ENCODE assay signal across 1 cellular context in genomic region chr5:38164776-38165399, GRCh38.
TF ChIP-seq lines count a peak whose summit lies in the region.

No MANE protein-coding gene starts in this region.

TF ChIP-seq in HepG2, 621 proteins besides CTCF, POLR2A, EP300 and RAD21 (continued from another document and continues in another):
- peak; percentile 67 for TF ChIP-seq RERE (CRISPR knock-in tag; IDR thresholded peaks at IDR 0.05; ENCODE audit: low read depth)
- peak; percentile 84 for TF ChIP-seq KAT8 (CRISPR knock-in tag; IDR thresholded peaks at IDR 0.05)
- peak; percentile 71 for TF ChIP-seq PAXIP1 (CRISPR knock-in tag; conservative IDR thresholded peaks at IDR 0.05)
- no peak for TF ChIP-seq BRF2 (CRISPR knock-in tag; IDR thresholded peaks at IDR 0.05)
- 0 out of 2 replicates have a peak, but pooled peaks have one; percentile 20 for TF ChIP-seq TFAP4 (IDR thresholded peaks at IDR 0.05; ENCODE audit: borderline replicate concordance, low read depth)
- no peak for TF ChIP-seq THAP9 (CRISPR knock-in tag; IDR thresholded peaks at IDR 0.05; ENCODE audit: borderline replicate concordance)
- no peak for TF ChIP-seq ZNF276 (CRISPR knock-in tag; IDR thresholded peaks at IDR 0.05; ENCODE audit: low read depth)
- peak; percentile 75; the same call in 1 of the 2 replicates for TF ChIP-seq CEBPB (IDR thresholded peaks at IDR 0.05; ENCODE audit: borderline replicate concordance, low read depth, low read length)
- no peak for TF ChIP-seq ELF4 (CRISPR knock-in tag; IDR thresholded peaks at IDR 0.05; ENCODE audit: borderline replicate concordance)
- TF ChIP-seq ZNF768 (CRISPR knock-in tag; IDR thresholded peaks at IDR 0.05) = no peak
- TF ChIP-seq ZNF446 (CRISPR knock-in tag; IDR thresholded peaks at IDR 0.05) = no peak
- TF ChIP-seq NCOR1 (IDR thresholded peaks at IDR 0.05; ENCODE audit: borderline replicate concordance, low read length) = peak; percentile 55; the same call in 1 of the 2 replicates
- TF ChIP-seq E2F1 (CRISPR knock-in tag; IDR thresholded peaks at IDR 0.05) = no peak
- TF ChIP-seq ZNF180 (CRISPR knock-in tag; IDR thresholded peaks at IDR 0.05; ENCODE audit: borderline replicate concordance, low read depth) = no peak
- no peak for TF ChIP-seq GFI1 (CRISPR knock-in tag; IDR thresholded peaks at IDR 0.05; ENCODE audit: borderline replicate concordance)
- no peak for TF ChIP-seq ZNF607 (CRISPR knock-in tag; IDR thresholded peaks at IDR 0.05; ENCODE audit: borderline replicate concordance)
- TF ChIP-seq ZBTB25 (CRISPR knock-in tag; IDR thresholded peaks at IDR 0.05) = peak; percentile 58; the same call in 1 of the 2 replicates
- no peak for TF ChIP-seq ZNF441 (CRISPR knock-in tag; IDR thresholded peaks at IDR 0.05; ENCODE audit: borderline replicate concordance)
- TF ChIP-seq HMG20B (CRISPR knock-in tag; conservative IDR thresholded peaks at IDR 0.05) = peak; percentile 62; the same call in 1 of the 2 replicates
- no peak for TF ChIP-seq ZSCAN5A (CRISPR knock-in tag; IDR thresholded peaks at IDR 0.05; ENCODE audit: borderline replicate concordance)
- TF ChIP-seq SALL1 (CRISPR knock-in tag; IDR thresholded peaks at IDR 0.05) = peak; percentile 79; the same call in 1 of the 2 replicates
- TF ChIP-seq ZNF124 (CRISPR knock-in tag; IDR thresholded peaks at IDR 0.05) = no peak
- TF ChIP-seq ZNF44 (CRISPR knock-in tag; IDR thresholded peaks at IDR 0.05) = no peak
- no peak for TF ChIP-seq ARHGAP35 (CRISPR knock-in tag; IDR thresholded peaks at IDR 0.05; ENCODE audit: borderline replicate concordance)
- no peak for TF ChIP-seq MYC (CRISPR knock-in tag; IDR thresholded peaks at IDR 0.05; ENCODE audit: borderline replicate concordance)
- TF ChIP-seq NONO (IDR thresholded peaks at IDR 0.05) = no peak
- no peak; the same call in 1 of the 2 replicates for TF ChIP-seq NONO (CRISPR knock-in tag; conservative IDR thresholded peaks at IDR 0.05)
- no peak for TF ChIP-seq IKZF1 (IDR thresholded peaks at IDR 0.05)
- peak; percentile 62; the same call in 1 of the 2 replicates for TF ChIP-seq MEIS1 (CRISPR knock-in tag; IDR thresholded peaks at IDR 0.05; ENCODE audit: borderline replicate concordance)
- no peak for TF ChIP-seq NFKB2 (CRISPR knock-in tag; IDR thresholded peaks at IDR 0.05; ENCODE audit: borderline replicate concordance)
- no peak for TF ChIP-seq ZNF292 (CRISPR knock-in tag; IDR thresholded peaks at IDR 0.05; ENCODE audit: borderline replicate concordance, low read depth)
- no peak for TF ChIP-seq GRHL1 (CRISPR knock-in tag; conservative IDR thresholded peaks at IDR 0.05)
- no peak for TF ChIP-seq GATAD1 (CRISPR knock-in tag; IDR thresholded peaks at IDR 0.05)
- TF ChIP-seq ZNF3 (CRISPR knock-in tag; IDR thresholded peaks at IDR 0.05) = peak; percentile 84; the same call in 1 of the 2 replicates
- no peak for TF ChIP-seq ZNF232 (CRISPR knock-in tag; IDR thresholded peaks at IDR 0.05; ENCODE audit: borderline replicate concordance)
- 0 out of 2 replicates have a peak, but pooled peaks have one; percentile 13 for TF ChIP-seq FOXP1 (IDR thresholded peaks at IDR 0.05)
- TF ChIP-seq FOXP1 (CRISPR knock-in tag; IDR thresholded peaks at IDR 0.05) = peak; percentile 77
- TF ChIP-seq ZNF543 (CRISPR knock-in tag; IDR thresholded peaks at IDR 0.05) = no peak
